In the genomic region with DNA sequence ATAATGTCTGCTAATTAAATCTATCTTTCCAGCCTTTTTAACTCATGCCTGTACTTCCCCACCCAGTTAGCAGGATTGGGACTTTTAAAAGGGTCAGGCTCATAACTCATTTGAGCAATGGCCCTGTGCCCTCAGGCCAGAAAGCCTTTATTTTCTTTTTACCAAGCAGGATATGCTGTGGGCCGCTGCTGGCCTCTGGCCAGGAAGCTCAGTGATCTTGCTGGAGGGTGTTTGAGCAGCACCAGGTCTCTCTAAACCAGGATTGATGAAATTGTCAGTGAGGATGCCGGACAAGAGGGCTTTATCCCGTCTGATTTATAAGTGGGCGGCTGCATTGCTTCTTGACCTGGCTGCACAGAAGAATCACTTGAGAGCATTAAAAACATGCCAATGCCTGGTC, we compare ENCODE assay signal across 12 cellular contexts.
DNase-seq lines count a peak whose midpoint lies in the region; ATAC-seq lines count a peak whose summit lies in the region.
"Had no signal": no experiment of that assay in that cellular context is flagged by ENCODE, and none has a peak within 500 bp of the region (broad histone marks: within the 10 kb centered on the region; RNA-seq: fewer than 3 reads in every experiment).

No MANE protein-coding gene starts in this region.

- peaks cover 0 to 11% (median 2%) of the 10 kb centered on the region in 4 donors for H3K4me1 Mint-ChIP-seq in naive thymus-derived CD8-positive, alpha-beta T cell

- no peak overlapping the region for H3K9ac ChIP-seq in stomach smooth muscle (ENCODE audit: low read length in 2 of 2)

- no peak overlapping the region for H3K4me3 Mint-ChIP-seq in naive thymus-derived CD8-positive, alpha-beta T cell
- H3K4me3 Mint-ChIP-seq: activated naive CD4-positive, alpha-beta T cell treated with anti-CD3 and anti-CD28 coated beads for 36 hours; naive B cell; stimulated activated naive B cell treated with anti-CD40 and anti-IgM and Interleukin-4, amounts not matched to agents 10 μg/mL and 1 μg/mL and 100 μg/mL, for 72 hours had no signal

- H3K36me3 Mint-ChIP-seq in naive thymus-derived CD8-positive, alpha-beta T cell = no peaks in the 10 kb centered on the region
- H3K36me3 Mint-ChIP-seq: naive B cell had no signal

- H3K36me3 ChIP-seq in stomach smooth muscle (ENCODE audit: control insufficient read depth in 2 of 2, insufficient read depth in 2 of 2, low read length in 2 of 2) = peaks cover 0 to 8% of the 10 kb centered on the region in 2 donors

- no peaks in the 10 kb centered on the region for H3K27me3 ChIP-seq in stomach smooth muscle (ENCODE audit: control insufficient read depth in 1 of 2, insufficient read depth in 2 of 2, low read length in 2 of 2)

- H3K9me3 Mint-ChIP-seq in naive thymus-derived CD8-positive, alpha-beta T cell = no peaks in the 10 kb centered on the region
- H3K9me3 Mint-ChIP-seq: activated naive CD4-positive, alpha-beta T cell treated with anti-CD3 and anti-CD28 coated beads for 36 hours; naive B cell; stimulated activated naive B cell treated with anti-CD40 and anti-IgM and Interleukin-4, amounts not matched to agents 10 μg/mL and 1 μg/mL and 100 μg/mL, for 72 hours had no signal

- peaks cover 0 to 14% (median 0%) of the 10 kb centered on the region in 5 donors for H3K27me3 Mint-ChIP-seq in naive thymus-derived CD8-positive, alpha-beta T cell
- H3K27me3 Mint-ChIP-seq: naive B cell; stimulated activated naive B cell treated with anti-CD40 and anti-IgM and Interleukin-4, amounts not matched to agents 10 μg/mL and 1 μg/mL and 100 μg/mL, for 72 hours had no signal

- H3K27ac ChIP-seq in stomach smooth muscle (ENCODE audit: low read length) = peak overlapping the region; percentile 58

- no peak for ATAC-seq in HG03196 (IDR thresholded peaks at IDR 0.05; ENCODE audit: unreplicated experiment)
- ATAC-seq in naive thymus-derived CD8-positive, alpha-beta T cell = no peak
- ATAC-seq: HCT116; stimulated activated naive B cell treated with anti-CD40 and anti-IgM and Interleukin-4, amounts not matched to agents 10 μg/mL and 1 μg/mL and 100 μg/mL, for 72 hours had no signal

- peak; percentile 25 for DNase-seq in DMS153 (lab: John Stamatoyannopoulos, UW)
- no peak for DNase-seq in DMS153 treated with DMSO at 0.1 percent for 48 hours (lab: John Stamatoyannopoulos, UW; ENCODE audit: unreplicated experiment)
- peak; percentile 97 for DNase-seq in RPMI7951 (ENCODE audit: low read depth)
- DNase-seq in dermis microvascular lymphatic vessel endothelial cell (ENCODE audit: low read depth in 2 of 2) = peak; percentile 43 to 75
- DNase-seq in naive thymus-derived CD8-positive, alpha-beta T cell = no peak
- DNase-seq in GM19238 (ENCODE audit: insufficient read length, low spot score) = no peak
- DNase-seq: activated naive CD4-positive, alpha-beta T cell treated with anti-CD3 and anti-CD28 coated beads for 36 hours; naive B cell; stimulated activated naive B cell treated with anti-CD40 and anti-IgM and Interleukin-4, amounts not matched to agents 10 μg/mL and 1 μg/mL and 100 μg/mL, for 72 hours had no signal

- POLR2A ChIA-PET in naive thymus-derived CD8-positive, alpha-beta T cell (lab: Charles Lee) = no interaction called here

- no peak overlapping the region for H3K4me3 ChIP-seq in stomach smooth muscle (ENCODE audit: low read length in 2 of 2)

- peaks cover 36% of the 10 kb centered on the region for H3K4me1 ChIP-seq in stomach smooth muscle (ENCODE audit: control insufficient read depth, insufficient read depth, low read length)

- H3K27ac Mint-ChIP-seq in naive thymus-derived CD8-positive, alpha-beta T cell = no peak overlapping the region
- H3K27ac Mint-ChIP-seq: activated naive CD4-positive, alpha-beta T cell treated with anti-CD3 and anti-CD28 coated beads for 36 hours; naive B cell; stimulated activated naive B cell treated with anti-CD40 and anti-IgM and Interleukin-4, amounts not matched to agents 10 μg/mL and 1 μg/mL and 100 μg/mL, for 72 hours had no signal

- no peaks in the 10 kb centered on the region for H3K9me3 ChIP-seq in stomach smooth muscle (ENCODE audit: control insufficient read depth in 2 of 2, low read length in 2 of 2)

Comparison
In these comparisons a context has a peak if more than half of its experiments do, and no peak if none do; other contexts are left out.
1. DNase-seq: peak in DMS153 (single experiment), RPMI7951 (single experiment) and dermis microvascular lymphatic vessel endothelial cell (2 of 2); none in DMS153 treated with DMSO at 0.1 percent for 48 hours (single experiment), naive thymus-derived CD8-positive, alpha-beta T cell (0 of 10) and GM19238 (single experiment).